10 cellular contexts compared by ENCODE assay signal in genomic region chr1:6261615-6261995, GRCh38. TPM values are rescaled to one million over a fixed set of nuclear protein-coding genes. Genes with fewer than 3 reads are reported as not detected.
DNase-seq lines count a peak whose midpoint lies in the region; ATAC-seq and TF ChIP-seq lines count a peak whose summit lies in the region.
"Had no signal": no experiment of that assay in that cellular context is flagged by ENCODE, and none has a peak within 500 bp of the region (broad histone marks: within the 10 kb centered on the region; RNA-seq: fewer than 3 reads in every experiment).

No MANE protein-coding gene starts in this region.

- DNase-seq in Caco-2, result no peak
- peak; percentile 80 for DNase-seq in NCI-H2171 treated with DMSO at 0.1 percent for 48 hours (lab: John Stamatoyannopoulos, UW)
- peak; percentile 60 for DNase-seq in nephron progenitor cell
- DNase-seq in pons (ENCODE audit: low spot score), result no peak
- DNase-seq in adrenal gland, result no peak
- DNase-seq in GDM1 (lab: John Stamatoyannopoulos, UW), result no peak
- DNase-seq: cerebellar nuclear complex, NCI-H2029 treated with DMSO at 0.1 percent for 48 hours had no signal

- POLR2A ChIA-PET in Caco-2 (lab: Charles Lee), result no interaction called here

- peak overlapping the region; percentile 57 for H3K4me3 Mint-ChIP-seq in Caco-2 (ENCODE audit: unreplicated experiment)
- H3K4me3 Mint-ChIP-seq in nephron progenitor cell, result peak overlapping the region; percentile 74

- no TSS peak for BruUV-seq in Caco-2 (replicated peaks; lab: Mats Ljungman, UMichigan)

- TF ChIP-seq CTCF in Caco-2 (IDR thresholded peaks at IDR 0.05; ENCODE audit: insufficient read depth in 1 of 2, low read depth in 1 of 2, low read length in 1 of 2, severe bottlenecking in 1 of 2, unreplicated experiment in 1 of 2) (no peak), nephron progenitor cell (IDR thresholded peaks at IDR 0.05) (no peak), adrenal gland (IDR thresholded peaks at IDR 0.05) (no peak)

- H3K9me3 ChIP-seq in Caco-2 (no peaks in the 10 kb centered on the region), duodenal mucosa (ENCODE audit: control insufficient read depth in 1 of 2, low read length in 2 of 2) (no peaks in the 10 kb centered on the region), adrenal gland (replicated peaks in 1 of 3) (no peaks in the 10 kb centered on the region)

- no peak for ATAC-seq in HG02763 (IDR thresholded peaks at IDR 0.05; ENCODE audit: unreplicated experiment)

- H3K27me3 Mint-ChIP-seq in Caco-2 (ENCODE audit: insufficient read depth, unreplicated experiment) (no peaks in the 10 kb centered on the region), nephron progenitor cell (ENCODE audit: low read depth, poor library complexity) (peaks cover 46% of the 10 kb centered on the region)

- 0 to 40% (median 26%) methylated on average over 2 to 15 of the region's 15 CpGs for WGBS in adrenal gland, 4 donors

- H3K36me3 Mint-ChIP-seq in Caco-2 (ENCODE audit: insufficient read depth, unreplicated experiment), result peaks cover 26% of the 10 kb centered on the region
- no peaks in the 10 kb centered on the region for H3K36me3 Mint-ChIP-seq in nephron progenitor cell (ENCODE audit: low read depth)

- no peaks in the 10 kb centered on the region for H3K36me3 ChIP-seq in Caco-2 (ENCODE audit: control insufficient read depth, insufficient read depth, low read length)
- peaks cover 0 to 10% of the 10 kb centered on the region in 2 donors for H3K36me3 ChIP-seq in duodenal mucosa (ENCODE audit: control insufficient read depth in 1 of 2, insufficient read depth in 2 of 2, low read length in 2 of 2)
- H3K36me3 ChIP-seq in adrenal gland (replicated peaks in 1 of 2), result no peaks in the 10 kb centered on the region

- no peak for TF ChIP-seq POLR2A in adrenal gland (IDR thresholded peaks at IDR 0.05)

- H3K4me1 ChIP-seq in Caco-2 (no peaks in the 10 kb centered on the region), duodenal mucosa (ENCODE audit: control insufficient read depth in 1 of 2, insufficient read depth in 2 of 2, low read length in 2 of 2) (peaks cover 11 to 17% of the 10 kb centered on the region in 2 donors), adrenal gland (replicated peaks in 1 of 2) (peaks cover 4 to 6% of the 10 kb centered on the region in 2 donors)

- H3K27ac ChIP-seq in duodenal mucosa (ENCODE audit: low read depth, low read length) (no peak overlapping the region), adrenal gland (peak overlapping the region in 1 of 5 donors; percentile 52)

- CTCF ChIA-PET in Caco-2 (lab: Charles Lee), result interaction anchor here (0.6 kb wide), 1 partner anchor 12 kb away, joined by 4 read pairs; no protein-coding TSS in a partner anchor

- H3K9ac ChIP-seq in duodenal mucosa (ENCODE audit: low read depth in 1 of 2, low read length in 2 of 2), result peak overlapping the region in 1 of 2 donors; percentile 4

- no peaks in the 10 kb centered on the region for H3K9me3 Mint-ChIP-seq in Caco-2 (ENCODE audit: unreplicated experiment)
- no peaks in the 10 kb centered on the region for H3K9me3 Mint-ChIP-seq in nephron progenitor cell

- H3K4me1 Mint-ChIP-seq in Caco-2 (ENCODE audit: low read depth, unreplicated experiment) (no peaks in the 10 kb centered on the region), nephron progenitor cell (peaks cover 56% of the 10 kb centered on the region)

- H3K27ac Mint-ChIP-seq in Caco-2 (ENCODE audit: unreplicated experiment) (no peak overlapping the region), nephron progenitor cell (no peak overlapping the region)

- no peaks in the 10 kb centered on the region for H3K27me3 ChIP-seq in Caco-2 (replicated peaks; ENCODE audit: control insufficient read depth, insufficient read depth, low read length)
- H3K27me3 ChIP-seq in duodenal mucosa (ENCODE audit: control insufficient read depth in 1 of 2, insufficient read depth in 2 of 2, low read length in 2 of 2), result no peaks in the 10 kb centered on the region
- no peaks in the 10 kb centered on the region for H3K27me3 ChIP-seq in adrenal gland

- H3K4me3 ChIP-seq in Caco-2 (ENCODE audit: low read depth, low read length), result peak overlapping the region; percentile 57
- peak overlapping the region; percentile 22 to 57 for H3K4me3 ChIP-seq in duodenal mucosa (ENCODE audit: low read depth in 1 of 2, low read length in 2 of 2)
- H3K4me3 ChIP-seq in adrenal gland, result peak overlapping the region in 1 of 4 donors; percentile 65

- intact Hi-C loops in Caco-2 (cut with micrococcal nuclease; ENCODE audit: unreplicated experiment) (no loop called here), adrenal gland (cut with DNase I) (no loop called here)

RNA-seq across cellular contexts. Expression of gene GPR153, which starts 0.7 kb away (rescaled TPM):
- total RNA-seq in Caco-2 (2022) (2.7 and 3.2 TPM in 2 replicates), adrenal gland (1 to 10 TPM; 1.9 to 5.9 (median 3.1) TPM)
- polyA plus RNA-seq in adrenal gland, result 1 to 10 TPM in 2 of 3 donors, under 1 TPM in 1; 0.86 to 3.2 (median 2.4) TPM

RNA-seq across cellular contexts. Expression of gene HES3, which starts 17.6 kb away (rescaled TPM):
- total RNA-seq in Caco-2 (2022), result not detected in 2 replicates
- not detected for total RNA-seq in adrenal gland
- polyA plus RNA-seq in adrenal gland, result not detected

RNA-seq across cellular contexts. Expression of gene ICMT, which starts 25.8 kb away (rescaled TPM):
- total RNA-seq in Caco-2 (2022) (73.6 and 77.6 TPM in 2 replicates), adrenal gland (10 to 100 TPM; 42.0 to 89.2 (median 67.8) TPM)
- polyA plus RNA-seq in adrenal gland, result 10 to 100 TPM; 12.6 to 98.0 (median 17.0) TPM

RNA-seq across cellular contexts. Expression of gene RNF207, which starts 55.7 kb away (rescaled TPM):
- total RNA-seq in Caco-2 (2022) (26.1 and 27.4 TPM in 2 replicates), adrenal gland (10 to 100 TPM in 5 of 8 donors, 1 to 10 TPM in 3; 2.2 to 16.5 (median 11.3) TPM)
- polyA plus RNA-seq in adrenal gland, result 10 to 100 TPM in 2 of 3 donors, 1 to 10 TPM in 1; 3.8 to 47.4 (median 17.1) TPM

Comparison
In these comparisons a context has a peak if more than half of its experiments do, and no peak if none do; other contexts are left out.
1. DNase-seq: peak in NCI-H2171 treated with DMSO at 0.1 percent for 48 hours (single experiment) and nephron progenitor cell (single experiment); none in Caco-2 (0 of 2), pons (single experiment), adrenal gland (0 of 7) and GDM1 (single experiment).